21 cellular contexts compared by ENCODE assay signal in genomic region chr6:112883095-112883494, GRCh38.
A peak's percentile ranks its signal among the peaks of the same experiment; 100 is the strongest.
DNase-seq lines count a peak whose midpoint lies in the region; ATAC-seq and TF ChIP-seq lines count a peak whose summit lies in the region.
"Had no signal": no experiment of that assay in that cellular context is flagged by ENCODE, and none has a peak within 500 bp of the region (broad histone marks: within the 10 kb centered on the region; RNA-seq: fewer than 3 reads in every experiment).

No MANE protein-coding gene starts in this region.

- H3K18ac ChIP-seq in mesendoderm (ENCODE audit: low read length), result no peak overlapping the region

- no peak for TF ChIP-seq CTCF in brain microvascular endothelial cell (IDR thresholded peaks at IDR 0.05; ENCODE audit: low read depth, low read length, missing control alignments)
- TF ChIP-seq CTCF in hepatocyte (IDR thresholded peaks at IDR 0.05; ENCODE audit: poor library complexity), result no peak

- no peak overlapping the region for H3K27ac ChIP-seq in ACC112 (ENCODE audit: low read depth, low read length)
- H3K27ac ChIP-seq in brain microvascular endothelial cell, result peak overlapping the region; percentile 44
- H3K27ac ChIP-seq in mesendoderm (ENCODE audit: low read depth, low read length), result no peak overlapping the region
- no peak overlapping the region for H3K27ac ChIP-seq in hepatocyte
- H3K27ac ChIP-seq in aorta (ENCODE audit: low read depth in 1 of 2, low read length in 2 of 2), result no peak overlapping the region
- H3K27ac ChIP-seq: BLaER1 treated with 17β-estradiol and CSF1 and Interleukin-3, amounts not matched to agents 10 nM and 100 nM; KMS-11 had no signal

- WGBS in mesendoderm (ENCODE audit: extremely low coverage, insufficient coverage, low lambda C conversion rate), result no CpG with 5 or more reads among the region's 3 CpGs
- WGBS in hepatocyte (ENCODE audit: low lambda C conversion rate, missing lambda C conversion rate), result 92% methylated on average over 3 of the region's 3 CpGs
- 26 to 30% methylated on average over 3 of the region's 3 CpGs for WGBS in aorta, 2 donors

- peaks cover 29% of the 10 kb centered on the region for H3K4me1 ChIP-seq in ACC112 (ENCODE audit: control insufficient read depth, insufficient read depth, low read length, unreplicated experiment)
- H3K4me1 ChIP-seq in mesendoderm (ENCODE audit: control insufficient read depth, low read depth, low read length), result no peaks in the 10 kb centered on the region
- no peaks in the 10 kb centered on the region for H3K4me1 ChIP-seq in hepatocyte (ENCODE audit: insufficient read depth)
- no peaks in the 10 kb centered on the region for H3K4me1 ChIP-seq in aorta (ENCODE audit: control insufficient read depth in 1 of 2, insufficient read depth in 2 of 2, low read length in 2 of 2)
- H3K4me1 ChIP-seq: BLaER1 treated with 17β-estradiol and CSF1 and Interleukin-3, amounts not matched to agents 10 nM and 100 nM had no signal

- no peaks in the 10 kb centered on the region for H3K9me2 ChIP-seq in hepatocyte (replicated peaks; ENCODE audit: insufficient read depth)

- H3K36me3 ChIP-seq in ACC112 (ENCODE audit: insufficient read depth, low read length), result no peaks in the 10 kb centered on the region
- H3K36me3 ChIP-seq in brain microvascular endothelial cell (replicated peaks), result no peaks in the 10 kb centered on the region
- no peaks in the 10 kb centered on the region for H3K36me3 ChIP-seq in mesendoderm (ENCODE audit: control insufficient read depth, insufficient read depth, low read length)
- H3K36me3 ChIP-seq in hepatocyte (replicated peaks; ENCODE audit: insufficient read depth, low read depth), result no peaks in the 10 kb centered on the region
- no peaks in the 10 kb centered on the region for H3K36me3 ChIP-seq in aorta (ENCODE audit: control insufficient read depth in 1 of 2, insufficient read depth in 2 of 2, low read length in 1 of 2)
- H3K36me3 ChIP-seq: BLaER1 treated with 17β-estradiol and CSF1 and Interleukin-3, amounts not matched to agents 10 nM and 100 nM had no signal

- H3K4ac ChIP-seq in mesendoderm (ENCODE audit: low read depth, low read length), result no peak overlapping the region

- no peak overlapping the region for H2AK5ac ChIP-seq in mesendoderm (ENCODE audit: low read length)

- H3K4me3 ChIP-seq in ACC112 (ENCODE audit: low read depth, low read length), result no peak overlapping the region
- no peak overlapping the region for H3K4me3 ChIP-seq in brain microvascular endothelial cell (ENCODE audit: low read depth, low read length)
- no peak overlapping the region for H3K4me3 ChIP-seq in mesendoderm (ENCODE audit: low read length)
- no peak overlapping the region for H3K4me3 ChIP-seq in hepatocyte
- no peak overlapping the region for H3K4me3 ChIP-seq in aorta (ENCODE audit: low read length in 2 of 2)
- H3K4me3 ChIP-seq: BLaER1 treated with 17β-estradiol and CSF1 and Interleukin-3, amounts not matched to agents 10 nM and 100 nM; GM12878 had no signal

- H3K9me3 ChIP-seq in hepatocyte (ENCODE audit: low read depth), result no peaks in the 10 kb centered on the region
- H3K9me3 ChIP-seq in aorta (ENCODE audit: control insufficient read depth, low read length), result no peaks in the 10 kb centered on the region
- H3K9me3 ChIP-seq: BLaER1 treated with 17β-estradiol and CSF1 and Interleukin-3, amounts not matched to agents 10 nM and 100 nM had no signal

- no peak overlapping the region for H2BK15ac ChIP-seq in mesendoderm (replicated peaks; ENCODE audit: low read depth)

- H3K27me3 ChIP-seq in ACC112 (ENCODE audit: insufficient read depth, low read length) (no peaks in the 10 kb centered on the region), brain microvascular endothelial cell (replicated peaks) (no peaks in the 10 kb centered on the region), mesendoderm (ENCODE audit: insufficient read depth, low read length, poor library complexity) (no peaks in the 10 kb centered on the region), hepatocyte (no peaks in the 10 kb centered on the region), aorta (ENCODE audit: control insufficient read depth in 1 of 2, insufficient read depth in 2 of 2, low read length in 1 of 2) (no peaks in the 10 kb centered on the region)
- H3K27me3 ChIP-seq: BLaER1 treated with 17β-estradiol and CSF1 and Interleukin-3, amounts not matched to agents 10 nM and 100 nM had no signal

- no peak for ATAC-seq in aorta (ENCODE audit: low FRiP score)
- ATAC-seq: GM12878, HepG2 had no signal

- no peak overlapping the region for H2BK5ac ChIP-seq in mesendoderm (ENCODE audit: low read length)

- intact Hi-C loops in aorta (cut with DNase I), result no loop called here

- H3K79me1 ChIP-seq in mesendoderm (ENCODE audit: low read length), result no peaks in the 10 kb centered on the region

- H2BK120ac ChIP-seq in mesendoderm (ENCODE audit: low read depth, low read length), result no peak overlapping the region

- peak overlapping the region; percentile 71 for H2AFZ ChIP-seq in ACC112 (ENCODE audit: low read length, unreplicated experiment)
- H2AFZ ChIP-seq in hepatocyte, result no peak overlapping the region

- H4K20me1 ChIP-seq in hepatocyte (ENCODE audit: insufficient read depth, poor library complexity, severe bottlenecking), result no peaks in the 10 kb centered on the region
- H4K20me1 ChIP-seq: BLaER1 treated with 17β-estradiol and CSF1 and Interleukin-3, amounts not matched to agents 10 nM and 100 nM had no signal

- no peak overlapping the region for H3K56ac ChIP-seq in mesendoderm (ENCODE audit: low read length)

- H3K4me2 ChIP-seq in mesendoderm (ENCODE audit: low read length) (no peak overlapping the region), hepatocyte (no peak overlapping the region)
- H3K4me2 ChIP-seq: BLaER1 treated with 17β-estradiol and CSF1 and Interleukin-3, amounts not matched to agents 10 nM and 100 nM; KMS-11 had no signal

- H3K9ac ChIP-seq in mesendoderm (ENCODE audit: low read length), result no peak overlapping the region
- H3K9ac ChIP-seq: BLaER1 treated with 17β-estradiol and CSF1 and Interleukin-3, amounts not matched to agents 10 nM and 100 nM; KMS-11 had no signal

- H4K8ac ChIP-seq in mesendoderm (ENCODE audit: low read depth, low read length), result peak overlapping the region; percentile 65

- no peak overlapping the region for H3K23ac ChIP-seq in mesendoderm (ENCODE audit: low read length)

- in situ Hi-C loops in brain microvascular endothelial cell (cut with HindIII; ENCODE audit: low pct_ligation_motif_present, low sequenced_read_pairs), result no loop called here

- peak; percentile 43 for DNase-seq in LHCN-M2 (ENCODE audit: low read depth)
- DNase-seq in brain microvascular endothelial cell, result no peak
- DNase-seq in mesendoderm, result no peak
- DNase-seq in GM19238 (ENCODE audit: insufficient read length, low spot score), result no peak
- no peak for DNase-seq in NCI-H146 (lab: John Stamatoyannopoulos, UW)
- DNase-seq in hepatocyte (ENCODE audit: low spot score), result no peak
- DNase-seq in aorta, result no peak
- DNase-seq: 8988T; CD8-positive, alpha-beta memory T cell; DMS79 treated with DMSO at 0.1 percent for 48 hours; GDM1; GOT3; MM.1S; NCI-H1092 treated with DMSO at 0.1 percent for 48 hours; NCI-H1694; NK-92 treated with Interleukin-12 subunit alpha and Interleukin-12 subunit beta, amount 100 ng/mL, for 24 hours had no signal

- H4K5ac ChIP-seq in mesendoderm (ENCODE audit: low read length), result no peak overlapping the region

- H3K79me2 ChIP-seq in ACC112 (ENCODE audit: control insufficient read depth, insufficient read depth, low read length, unreplicated experiment) (no peaks in the 10 kb centered on the region), mesendoderm (ENCODE audit: control insufficient read depth, insufficient read depth, low read length) (no peaks in the 10 kb centered on the region), hepatocyte (no peaks in the 10 kb centered on the region)
